Comparison of ENCODE assay signal across 20 cellular contexts in genomic region chr19:5466814-5467291, GRCh38. TPM values are rescaled to one million over a fixed set of nuclear protein-coding genes. Genes with fewer than 3 reads are reported as not detected.
DNase-seq lines count a peak whose midpoint lies in the region; ATAC-seq and TF ChIP-seq lines count a peak whose summit lies in the region.
"Had no signal": no experiment of that assay in that cellular context is flagged by ENCODE, and none has a peak within 500 bp of the region (broad histone marks: within the 10 kb centered on the region; RNA-seq: fewer than 3 reads in every experiment).

No MANE protein-coding gene starts in this region.

- no peak overlapping the region for H3K4me3 ChIP-seq in BE2C (ENCODE audit: low read depth, low read length)
- H3K4me3 ChIP-seq in H7 (ENCODE audit: insufficient read depth, low read depth, low read length) = no peak overlapping the region
- no peak overlapping the region for H3K4me3 ChIP-seq in SK-N-SH (ENCODE audit: low read depth in 2 of 2, low read length in 1 of 2)
- H3K4me3 ChIP-seq: colonic mucosa had no signal

- POLR2A ChIA-PET in SK-N-SH (lab: Yijun Ruan, JAX) = interaction anchor here (0.6 to 1.2 kb wide), 2 partner anchors 27 to 30 kb away, joined by 3 to 4 read pairs; no protein-coding TSS in a partner anchor

- H3K27me3 Mint-ChIP-seq in stimulated activated naive CD8-positive, alpha-beta T cell treated with anti-CD3 and anti-CD28 coated beads, Interleukin-15, amount 100 ng/mL, for 72 hours = peaks cover 17% of the 10 kb centered on the region

- peak; percentile 19; the same call in 1 of the 2 replicates for TF ChIP-seq RAD21 in SK-N-SH (IDR thresholded peaks at IDR 0.05; ENCODE audit: low read length)

- H3K36me3 ChIP-seq in BE2C (no peaks in the 10 kb centered on the region), H7 (replicated peaks; ENCODE audit: control insufficient read depth, insufficient read depth, low read length) (no peaks in the 10 kb centered on the region), SK-N-SH (replicated peaks in 1 of 2; ENCODE audit: control insufficient read depth in 1 of 2, insufficient read depth in 2 of 2, low read length in 1 of 2) (no peaks in the 10 kb centered on the region)
- H3K36me3 ChIP-seq: colonic mucosa had no signal

- H3F3A ChIP-seq in SK-N-SH (replicated peaks; ENCODE audit: insufficient read depth) = no peaks in the 10 kb centered on the region

- no peak overlapping the region for H3K4me2 ChIP-seq in SK-N-SH

- H2AFZ ChIP-seq in SK-N-SH (ENCODE audit: low read depth) = no peak overlapping the region

- no peak overlapping the region for H3K4me3 Mint-ChIP-seq in stimulated activated naive CD8-positive, alpha-beta T cell treated with anti-CD3 and anti-CD28 coated beads, Interleukin-15, amount 100 ng/mL, for 72 hours
- H3K4me3 Mint-ChIP-seq: H9; nephron progenitor cell; T-helper 2 cell treated with Interferon-gamma antibody and Interleukin-4, amounts not matched to agents 5 μg/mL and 100 μg/mL, for 36 hours had no signal

- CTCF ChIA-PET in SK-N-SH (lab: Yijun Ruan, JAX) = interaction anchor here (0.6 to 3.1 kb wide), 5 partner anchors 12 to 130 kb away, joined by 3 to 11 read pairs (median 3); no protein-coding TSS in a partner anchor

- no peaks in the 10 kb centered on the region for H3K4me1 Mint-ChIP-seq in stimulated activated naive CD8-positive, alpha-beta T cell treated with anti-CD3 and anti-CD28 coated beads, Interleukin-15, amount 100 ng/mL, for 72 hours
- H3K4me1 Mint-ChIP-seq: nephron progenitor cell had no signal

- H3K9me3 ChIP-seq in BE2C (no peaks in the 10 kb centered on the region), SK-N-SH (no peaks in the 10 kb centered on the region)
- H3K9me3 ChIP-seq: colonic mucosa had no signal

- H3K9ac ChIP-seq in SK-N-SH = no peak overlapping the region

- H3K9me2 ChIP-seq in SK-N-SH = no peaks in the 10 kb centered on the region

- TF ChIP-seq CTCF in BE2C (IDR thresholded peaks at IDR 0.05; ENCODE audit: low read depth, low read length) (no peak), SK-N-SH (IDR thresholded peaks at IDR 0.05) (no peak)

- H3K27ac ChIP-seq in SK-N-SH (ENCODE audit: low read depth in 2 of 2, low read length in 1 of 2) = no peak overlapping the region; a peak in 1 of 4 replicates
- H3K27ac ChIP-seq: colonic mucosa had no signal

- TF ChIP-seq EP300 in SK-N-SH (IDR thresholded peaks at IDR 0.05; ENCODE audit: borderline replicate concordance in 1 of 2, low read depth in 1 of 2, low read length in 1 of 2) = 0 out of 4 replicates have a peak, but pooled peaks of 1 of the 2 experiments have one; percentile 31

- no peaks in the 10 kb centered on the region for H3K9me3 Mint-ChIP-seq in stimulated activated naive CD8-positive, alpha-beta T cell treated with anti-CD3 and anti-CD28 coated beads, Interleukin-15, amount 100 ng/mL, for 72 hours
- H3K9me3 Mint-ChIP-seq: T-helper 2 cell treated with Interferon-gamma antibody and Interleukin-4, amounts not matched to agents 5 μg/mL and 100 μg/mL, for 36 hours had no signal

- intact Hi-C loops in left ventricle myocardium superior (cut with micrococcal nuclease) = no loop called here
- intact Hi-C loops in sciatic nerve (cut with DNase I) = no loop called here

- H4K20me1 ChIP-seq in SK-N-SH (ENCODE audit: insufficient read depth) = no peaks in the 10 kb centered on the region

- 5% methylated on average over 7 of the region's 12 CpGs for whole genome bisulfite sequencing in SK-N-SH (ENCODE audit: low lambda C conversion rate)

- H3K27ac Mint-ChIP-seq in stimulated activated naive CD8-positive, alpha-beta T cell treated with anti-CD3 and anti-CD28 coated beads, Interleukin-15, amount 100 ng/mL, for 72 hours = no peak overlapping the region
- H3K27ac Mint-ChIP-seq: H9; nephron progenitor cell; T-helper 2 cell treated with Interferon-gamma antibody and Interleukin-4, amounts not matched to agents 5 μg/mL and 100 μg/mL, for 36 hours had no signal

- no peaks in the 10 kb centered on the region for H3K79me2 ChIP-seq in SK-N-SH (ENCODE audit: insufficient read depth)

- ATAC-seq in left ventricle myocardium superior (peak; percentile 82), HG02798 (IDR thresholded peaks at IDR 0.05; ENCODE audit: poor library complexity, unreplicated experiment) (no peak), sciatic nerve (no peak)
- ATAC-seq in stimulated activated naive CD8-positive, alpha-beta T cell treated with anti-CD3 and anti-CD28 coated beads, Interleukin-15, amount 100 ng/mL, for 72 hours = no peak
- ATAC-seq: activated CD4-positive, CD25-positive, alpha-beta regulatory T cell treated with anti-CD3 and anti-CD28 coated beads, Interleukin-2, amount 50 U/mL, for 24 hours had no signal

- peak; percentile 40 for DNase-seq in BE2C
- peak; percentile 37 for DNase-seq in H7
- peak; percentile 89 for DNase-seq in SK-N-SH
- peak; percentile 65 for DNase-seq in left ventricle myocardium superior
- no peak for DNase-seq in stimulated activated naive CD8-positive, alpha-beta T cell treated with anti-CD3 and anti-CD28 coated beads, Interleukin-15, amount 100 ng/mL, for 72 hours
- no peak for DNase-seq in sciatic nerve (ENCODE audit: low spot score)
- no peak for DNase-seq in activated naive CD4-positive, alpha-beta T cell treated with anti-CD3 and anti-CD28 coated beads, Interleukin-2, amount 50 U/mL, for 16 hours
- DNase-seq: colonic mucosa; DMS53; H9; Karpas-422; mammary epithelial cell; NCI-H187 treated with DMSO at 0.1 percent for 48 hours; nephron progenitor cell; NK-92 treated with Interleukin-12 subunit alpha and Interleukin-12 subunit beta, amount 100 ng/mL, for 24 hours had no signal

- H3K27me3 ChIP-seq in BE2C (no peaks in the 10 kb centered on the region), H7 (ENCODE audit: control insufficient read depth, insufficient read depth, low read length) (no peaks in the 10 kb centered on the region), SK-N-SH (ENCODE audit: insufficient read depth) (no peaks in the 10 kb centered on the region)
- H3K27me3 ChIP-seq: colonic mucosa had no signal

- H3K4me1 ChIP-seq in BE2C (no peaks in the 10 kb centered on the region), SK-N-SH (ENCODE audit: control insufficient read depth in 1 of 2, insufficient read depth in 2 of 2, low read depth in 1 of 2, low read length in 1 of 2) (peaks cover 0 to 10% of the 10 kb centered on the region in 2 experiments; a peak in 1 of 4 replicates)
- H3K4me1 ChIP-seq: colonic mucosa had no signal

TF ChIP-seq in SK-N-SH, 30 proteins besides CTCF, POLR2A, EP300 and RAD21:
- TF ChIP-seq NFIC (IDR thresholded peaks at IDR 0.05; ENCODE audit: borderline replicate concordance) = peak; percentile 25; the same call in 1 of the 2 replicates
- TF ChIP-seq MEF2A (IDR thresholded peaks at IDR 0.05; ENCODE audit: borderline replicate concordance, low read depth) = no peak
- no peak for TF ChIP-seq PBX3 (IDR thresholded peaks at IDR 0.05)
- TF ChIP-seq FOXJ3 (CRISPR knock-in tag; IDR thresholded peaks at IDR 0.05) = peak; percentile 58; the same call in 1 of the 2 replicates
- TF ChIP-seq GATA2 (CRISPR knock-in tag; IDR thresholded peaks at IDR 0.05) = peak; percentile 28; the same call in 1 of the 2 replicates
- peak; percentile 78 for TF ChIP-seq RCOR1 (IDR thresholded peaks at IDR 0.05; ENCODE audit: low read length)
- peak; percentile 62; the same call in 1 of the 2 replicates for TF ChIP-seq MXI1 (IDR thresholded peaks at IDR 0.05; ENCODE audit: low read depth, low read length)
- TF ChIP-seq TCF12 (IDR thresholded peaks at IDR 0.05) = no peak

RNA-seq across cellular contexts. Expression of gene ZNRF4, which starts 11.6 kb away (rescaled TPM):
- polyA plus RNA-seq in BE2C (2012; ENCODE audit: insufficient read depth, insufficient read length, low read depth) = not detected
- total RNA-seq in H7 (2014; rRNA removed; shearing (Covaris generic)) = not detected in 2 replicates
- not detected in 2 replicates for polyA plus RNA-seq in SK-N-SH (2012; rRNA removed)
- not detected in 2 replicates for polyA plus RNA-seq in SK-N-SH (2012; cell fraction: cytosol; rRNA removed)
- polyA plus RNA-seq in SK-N-SH (2012; cell fraction: nucleus; rRNA removed) = not detected in 2 replicates
- total RNA-seq in left ventricle myocardium superior (not detected), sciatic nerve (not detected)
- total RNA-seq: colonic mucosa, endothelial cell of umbilical vein, frontal cortex, H9, mammary epithelial cell had no signal
- polyA plus RNA-seq: endothelial cell of umbilical vein, mammary epithelial cell had no signal

Comparison
In these comparisons a context has a peak if more than half of its experiments do, and no peak if none do; other contexts are left out.
1. DNase-seq: peak in BE2C (single experiment), H7 (single experiment), SK-N-SH (single experiment) and left ventricle myocardium superior (single experiment); none in stimulated activated naive CD8-positive, alpha-beta T cell treated with anti-CD3 and anti-CD28 coated beads, Interleukin-15, amount 100 ng/mL, for 72 hours (0 of 2), sciatic nerve (single experiment) and activated naive CD4-positive, alpha-beta T cell treated with anti-CD3 and anti-CD28 coated beads, Interleukin-2, amount 50 U/mL, for 16 hours (single experiment).